In genomic region chr12:53223391-53224267, GRCh38 we compare ENCODE assay signal across 8 cellular contexts. TPM values are rescaled to one million over a fixed set of nuclear protein-coding genes. Genes with fewer than 3 reads are reported as not detected.
A peak's percentile ranks its signal among the peaks of the same experiment; 100 is the strongest.
DNase-seq lines count a peak whose midpoint lies in the region; ATAC-seq and TF ChIP-seq lines count a peak whose summit lies in the region.

No MANE protein-coding gene starts in this region.

- no TSS peak for BruUV-seq in Calu3 (replicated peaks; lab: Mats Ljungman, UMichigan)

- H3K4me1 Mint-ChIP-seq in Calu3 (ENCODE audit: low read depth, unreplicated experiment) (peaks cover 69% of the 10 kb centered on the region), osteocyte (ENCODE audit: unreplicated experiment) (peaks cover 68% of the 10 kb centered on the region)
- peaks cover 46% of the 10 kb centered on the region for H3K4me1 Mint-ChIP-seq in T-helper 2 cell treated with Interferon-gamma antibody and Interleukin-4, amounts not matched to agents 5 μg/mL and 100 μg/mL, for 36 hours (ENCODE audit: low read depth)

- peaks cover 39% of the 10 kb centered on the region for H3K36me3 Mint-ChIP-seq in Calu3 (ENCODE audit: insufficient read depth, unreplicated experiment)
- peaks cover 16% of the 10 kb centered on the region for H3K36me3 Mint-ChIP-seq in T-helper 2 cell treated with Interferon-gamma antibody and Interleukin-4, amounts not matched to agents 5 μg/mL and 100 μg/mL, for 36 hours (ENCODE audit: low read depth)
- H3K36me3 Mint-ChIP-seq in osteocyte (ENCODE audit: unreplicated experiment) = peaks cover 4% of the 10 kb centered on the region

- H3K9me3 Mint-ChIP-seq in Calu3 (ENCODE audit: low read depth, unreplicated experiment) (no peaks in the 10 kb centered on the region), osteocyte (ENCODE audit: unreplicated experiment) (no peaks in the 10 kb centered on the region)
- H3K9me3 Mint-ChIP-seq in T-helper 2 cell treated with Interferon-gamma antibody and Interleukin-4, amounts not matched to agents 5 μg/mL and 100 μg/mL, for 36 hours = no peaks in the 10 kb centered on the region

- H3K4me3 Mint-ChIP-seq in Calu3 (ENCODE audit: low read depth, unreplicated experiment) = no peak overlapping the region
- H3K4me3 Mint-ChIP-seq in T-helper 2 cell treated with Interferon-gamma antibody and Interleukin-4, amounts not matched to agents 5 μg/mL and 100 μg/mL, for 36 hours = peak overlapping the region; percentile 81
- H3K4me3 Mint-ChIP-seq in osteocyte (ENCODE audit: unreplicated experiment) = peak overlapping the region; percentile 29

- H3K27me3 Mint-ChIP-seq in Calu3 (ENCODE audit: unreplicated experiment) = no peaks in the 10 kb centered on the region
- no peaks in the 10 kb centered on the region for H3K27me3 Mint-ChIP-seq in T-helper 2 cell treated with Interferon-gamma antibody and Interleukin-4, amounts not matched to agents 5 μg/mL and 100 μg/mL, for 36 hours (ENCODE audit: low read depth)
- H3K27me3 Mint-ChIP-seq in osteocyte (ENCODE audit: unreplicated experiment) = no peaks in the 10 kb centered on the region

- ATAC-seq in GM18870 (IDR thresholded peaks at IDR 0.05; ENCODE audit: unreplicated experiment) = no peak

- H3K27ac Mint-ChIP-seq in Calu3 (ENCODE audit: unreplicated experiment) (no peak overlapping the region), osteocyte (ENCODE audit: unreplicated experiment) (peak overlapping the region; percentile 94)
- H3K27ac Mint-ChIP-seq in T-helper 2 cell treated with Interferon-gamma antibody and Interleukin-4, amounts not matched to agents 5 μg/mL and 100 μg/mL, for 36 hours = peak overlapping the region; percentile 74

- no peak for TF ChIP-seq CTCF in Calu3 (IDR thresholded peaks at IDR 0.05; ENCODE audit: unreplicated experiment)
- no peak for TF ChIP-seq CTCF in epithelial cell of esophagus (IDR thresholded peaks at IDR 0.05; ENCODE audit: insufficient read depth, low read depth, low read length, missing control alignments)
- TF ChIP-seq CTCF in osteocyte (IDR thresholded peaks at IDR 0.05) = no peak

- intact Hi-C loops in Calu3 (cut with micrococcal nuclease; ENCODE audit: unreplicated experiment) = no loop called here

- H3K4me3 ChIP-seq in epithelial cell of esophagus (ENCODE audit: low read length) = peak overlapping the region; percentile 16

- peak; percentile 30 for DNase-seq in Calu3
- DNase-seq in T-helper 2 cell treated with Interferon-gamma antibody and Interleukin-4, amounts not matched to agents 5 μg/mL and 100 μg/mL, for 36 hours (ENCODE audit: low spot score) = no peak
- DNase-seq in epithelial cell of esophagus (ENCODE audit: low read depth) = peak; percentile 67
- no peak for DNase-seq in osteocyte (ENCODE audit: extremely low spot score, unreplicated experiment)
- no peak for DNase-seq in DMS79 (lab: John Stamatoyannopoulos, UW)
- DNase-seq in NCI-H1105 treated with DMSO at 0.1 percent for 48 hours (lab: John Stamatoyannopoulos, UW) = no peak
- DNase-seq in superior temporal gyrus (ENCODE audit: extremely low spot score) = no peak

- CTCF ChIA-PET in Calu3 (lab: Charles Lee) = interaction anchor here (0.6 to 0.7 kb wide), 2 partner anchors 44 to 129 kb away, joined by 4 to 5 read pairs; partner anchors contain the start of gene ESPL1

RNA-seq across cellular contexts. Expression of gene RARG, which starts 8.4 kb away (rescaled TPM):
- total RNA-seq in Calu3 (2022) (36.7 and 43.0 TPM in 2 replicates), osteocyte (31.6 and 34.9 TPM in 2 replicates)

RNA-seq across cellular contexts. Expression of gene ITGB7, which starts 16.6 kb away (rescaled TPM):
- total RNA-seq in Calu3 (2022) (4.3 and 5.0 TPM in 2 replicates), osteocyte (0.83 TPM in 1 of 2 replicates, not detected in the other)

RNA-seq across cellular contexts. Expression of gene CSAD, which starts 42.9 kb away (rescaled TPM):
- total RNA-seq in Calu3 (2022) = 12.2 and 24.0 TPM in 2 replicates
- total RNA-seq in osteocyte = 45.0 and 47.0 TPM in 2 replicates

RNA-seq across cellular contexts. Expression of gene ZNF740, which starts 43.1 kb away (rescaled TPM):
- total RNA-seq in Calu3 (2022) (30.3 and 32.7 TPM in 2 replicates), osteocyte (39.6 and 55.4 TPM in 2 replicates)

RNA-seq across cellular contexts. Expression of gene ESPL1, which starts 44.5 kb away (rescaled TPM):
- 24.3 and 31.1 TPM in 2 replicates for total RNA-seq in Calu3 (2022)
- total RNA-seq in osteocyte = 7.6 and 8.6 TPM in 2 replicates

Comparison
In these comparisons a context has a peak if more than half of its experiments do, and no peak if none do; other contexts are left out.
1. DNase-seq: peak in Calu3 (single experiment) and epithelial cell of esophagus (single experiment); none in T-helper 2 cell treated with Interferon-gamma antibody and Interleukin-4, amounts not matched to agents 5 μg/mL and 100 μg/mL, for 36 hours (single experiment), osteocyte (single experiment), DMS79 (single experiment), NCI-H1105 treated with DMSO at 0.1 percent for 48 hours (single experiment) and superior temporal gyrus (single experiment).